21 cellular contexts compared by ENCODE assay signal in the genomic region with DNA sequence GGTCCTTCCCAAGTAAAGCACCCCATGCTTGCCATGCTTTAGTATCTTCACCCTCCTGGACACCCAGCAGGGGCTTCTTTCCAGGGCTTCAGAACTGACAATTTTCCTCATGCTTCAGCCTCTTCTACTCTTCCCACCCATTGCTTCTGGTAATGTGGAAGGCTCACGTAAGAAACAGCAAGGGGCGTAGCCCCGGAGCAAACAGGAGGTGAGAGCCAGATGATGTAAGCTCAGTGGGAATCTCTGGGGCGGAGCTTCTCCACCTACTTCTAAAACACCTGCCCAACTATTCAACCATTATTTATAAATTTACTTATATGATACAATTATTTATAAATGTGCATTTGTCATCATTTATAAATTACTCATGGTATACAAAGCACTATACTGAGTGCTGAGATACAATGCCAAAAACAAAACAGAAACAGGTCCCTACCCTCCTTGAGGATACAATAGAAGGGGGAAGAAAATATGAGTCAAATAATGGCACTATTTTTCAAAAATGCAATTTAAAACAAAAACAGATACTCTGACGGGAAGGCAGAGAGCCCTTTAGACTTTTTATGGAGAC.
DNase-seq lines count a peak whose midpoint lies in the region; ATAC-seq and TF ChIP-seq lines count a peak whose summit lies in the region.
"Had no signal": no experiment of that assay in that cellular context is flagged by ENCODE, and none has a peak within 500 bp of the region (broad histone marks: within the 10 kb centered on the region; RNA-seq: fewer than 3 reads in every experiment).

No MANE protein-coding gene starts in this region.

- H4K20me1 ChIP-seq in PC-3 (ENCODE audit: low read length), result no peaks in the 10 kb centered on the region
- H4K20me1 ChIP-seq: BLaER1 had no signal

- peaks cover 6% of the 10 kb centered on the region for H3K4me1 Mint-ChIP-seq in mesothelial cell of epicardium
- no peaks in the 10 kb centered on the region for H3K4me1 Mint-ChIP-seq in stimulated activated memory B cell treated with anti-CD40 and anti-IgM and Interleukin-4, amounts not matched to agents 10 μg/mL and 1 μg/mL and 100 μg/mL, for 72 hours
- H3K4me1 Mint-ChIP-seq in activated CD4-positive, alpha-beta memory T cell treated with anti-CD3 and anti-CD28 coated beads, Interleukin-2, amount 10 ng/mL, durations not matched to agents 7 days and 5 days, result no peaks in the 10 kb centered on the region

- POLR2A ChIA-PET in HEK293 (lab: Yijun Ruan, JAX) (no interaction called here), PC-3 (lab: Charles Lee; ENCODE audit: unreplicated experiment) (interaction anchor here (0.6 kb wide), 1 partner anchor 358 kb away, joined by 3 read pairs; no protein-coding TSS in a partner anchor)
- POLR2A ChIA-PET in activated CD4-positive, alpha-beta memory T cell treated with anti-CD3 and anti-CD28 coated beads, Interleukin-2, amount 10 ng/mL, durations not matched to agents 7 days and 5 days (lab: Charles Lee), result no interaction called here

- DNase-seq in PC-3 (peak; percentile 52), epithelial cell of prostate (ENCODE audit: low read depth, low spot score) (no peak), mesothelial cell of epicardium (ENCODE audit: low spot score in 2 of 2, unreplicated experiment in 2 of 2) (no peak), middle frontal gyrus (ENCODE audit: extremely low spot score, low spot score) (no peak)
- DNase-seq in activated CD4-positive, alpha-beta memory T cell treated with anti-CD3 and anti-CD28 coated beads, Interleukin-2, amount 10 ng/mL, durations not matched to agents 7 days and 5 days, result no peak
- DNase-seq: CD4-positive, alpha-beta T cell; COR-L47; DMS79; HCEC 1CT; Karpas-422; NCI-H1930; NCI-H345; NCI-H524; NCI-H82; Peyer's patch; SJCRH30 had no signal

- CTCF ChIA-PET in HEK293 (lab: Yijun Ruan, JAX) (interaction anchor here (0.5 to 1.1 kb wide), 3 partner anchors 57 to 241 kb away, joined by 3 to 5 read pairs (median 4); no protein-coding TSS in a partner anchor), PC-3 (lab: Charles Lee) (interaction anchor here (0.5 kb wide), 1 partner anchor 44 kb away, joined by 3 read pairs; no protein-coding TSS in a partner anchor)
- CTCF ChIA-PET in activated CD4-positive, alpha-beta memory T cell treated with anti-CD3 and anti-CD28 coated beads, Interleukin-2, amount 10 ng/mL, durations not matched to agents 7 days and 5 days (lab: Charles Lee), result no interaction called here

- H3K4me2 ChIP-seq in PC-3 (ENCODE audit: low read length), result peak overlapping the region; percentile 38
- H3K4me2 ChIP-seq: BLaER1 had no signal

- H3K79me2 ChIP-seq in PC-3 (ENCODE audit: low read length), result no peaks in the 10 kb centered on the region

- H3K36me3 Mint-ChIP-seq in mesothelial cell of epicardium, result peaks cover 4% of the 10 kb centered on the region
- no peaks in the 10 kb centered on the region for H3K36me3 Mint-ChIP-seq in stimulated activated memory B cell treated with anti-CD40 and anti-IgM and Interleukin-4, amounts not matched to agents 10 μg/mL and 1 μg/mL and 100 μg/mL, for 72 hours
- H3K36me3 Mint-ChIP-seq in activated CD4-positive, alpha-beta memory T cell treated with anti-CD3 and anti-CD28 coated beads, Interleukin-2, amount 10 ng/mL, durations not matched to agents 7 days and 5 days (ENCODE audit: low read depth), result no peaks in the 10 kb centered on the region

- no peak overlapping the region for H3K4me3 Mint-ChIP-seq in mesothelial cell of epicardium
- H3K4me3 Mint-ChIP-seq in stimulated activated memory B cell treated with anti-CD40 and anti-IgM and Interleukin-4, amounts not matched to agents 10 μg/mL and 1 μg/mL and 100 μg/mL, for 72 hours, result no peak overlapping the region
- no peak overlapping the region for H3K4me3 Mint-ChIP-seq in activated CD4-positive, alpha-beta memory T cell treated with anti-CD3 and anti-CD28 coated beads, Interleukin-2, amount 10 ng/mL, durations not matched to agents 7 days and 5 days
- H3K4me3 Mint-ChIP-seq: CD4-positive, alpha-beta T cell had no signal

- no peaks in the 10 kb centered on the region for H3K4me1 ChIP-seq in HEK293 (ENCODE audit: control insufficient read depth, insufficient read depth, low read length)
- peaks cover 16% of the 10 kb centered on the region for H3K4me1 ChIP-seq in PC-3 (ENCODE audit: insufficient read depth, low read length)
- H3K4me1 ChIP-seq: BLaER1, Peyer's patch had no signal

- no peaks in the 10 kb centered on the region for H3K36me3 ChIP-seq in HEK293 (ENCODE audit: control insufficient read depth in 2 of 2, insufficient read depth in 1 of 2, low read length in 2 of 2)
- H3K36me3 ChIP-seq in PC-3 (ENCODE audit: low read depth, low read length), result no peaks in the 10 kb centered on the region; the same call in 1 of the 2 replicates
- H3K36me3 ChIP-seq: BLaER1, Peyer's patch, SJCRH30 had no signal

- no peaks in the 10 kb centered on the region for H3K27me3 Mint-ChIP-seq in mesothelial cell of epicardium (ENCODE audit: low read depth)
- peaks cover 8% of the 10 kb centered on the region for H3K27me3 Mint-ChIP-seq in stimulated activated memory B cell treated with anti-CD40 and anti-IgM and Interleukin-4, amounts not matched to agents 10 μg/mL and 1 μg/mL and 100 μg/mL, for 72 hours
- peaks cover 7% of the 10 kb centered on the region for H3K27me3 Mint-ChIP-seq in activated CD4-positive, alpha-beta memory T cell treated with anti-CD3 and anti-CD28 coated beads, Interleukin-2, amount 10 ng/mL, durations not matched to agents 7 days and 5 days

- no TSS peak for BruUV-seq in PC-3 (replicated peaks; lab: Mats Ljungman, UMichigan)

- H3K4me3 ChIP-seq in HEK293 (ENCODE audit: low read depth, low read length) (no peak overlapping the region), PC-3 (ENCODE audit: low read length) (no peak overlapping the region)
- H3K4me3 ChIP-seq: BLaER1, GM23248, Peyer's patch, SJCRH30 had no signal

- intact Hi-C loops in PC-3 (cut with micrococcal nuclease), result no loop called here

- TF ChIP-seq CTCF in HEK293 (tag by site-specific recombination; IDR thresholded peaks at IDR 0.05) (no peak), PC-3 (conservative IDR thresholded peaks at IDR 0.05; ENCODE audit: low read depth, low read length) (no peak), mesothelial cell of epicardium (IDR thresholded peaks at IDR 0.05; ENCODE audit: unreplicated experiment) (no peak)

- peaks cover 3% of the 10 kb centered on the region for H3F3A ChIP-seq in PC-3 (ENCODE audit: low read length, unreplicated experiment)

- H3K9me3 ChIP-seq in HEK293 (ENCODE audit: control insufficient read depth, insufficient read depth, low read depth, low read length), result no peaks in the 10 kb centered on the region; the same call in 1 of the 2 replicates
- 0 out of 2 replicates have a peak, but pooled peaks cover 6% of the 10 kb centered on the region for H3K9me3 ChIP-seq in PC-3 (ENCODE audit: low read length)
- H3K9me3 ChIP-seq: BLaER1, Peyer's patch had no signal

- H3K27me3 ChIP-seq in PC-3 (ENCODE audit: low read length), result no peaks in the 10 kb centered on the region
- H3K27me3 ChIP-seq: BLaER1, Peyer's patch, SJCRH30 had no signal

- H3K9ac ChIP-seq in PC-3 (ENCODE audit: low read length), result no peak overlapping the region
- H3K9ac ChIP-seq: BLaER1, GM23248 had no signal

- peak overlapping the region; percentile 10; the same call in 1 of the 2 replicates for H2AFZ ChIP-seq in PC-3 (ENCODE audit: low read length)
- H2AFZ ChIP-seq: GM23248 had no signal

- H3K9me3 Mint-ChIP-seq in mesothelial cell of epicardium, result peaks cover 6% of the 10 kb centered on the region
- peaks cover 6% of the 10 kb centered on the region for H3K9me3 Mint-ChIP-seq in stimulated activated memory B cell treated with anti-CD40 and anti-IgM and Interleukin-4, amounts not matched to agents 10 μg/mL and 1 μg/mL and 100 μg/mL, for 72 hours
- H3K9me3 Mint-ChIP-seq in activated CD4-positive, alpha-beta memory T cell treated with anti-CD3 and anti-CD28 coated beads, Interleukin-2, amount 10 ng/mL, durations not matched to agents 7 days and 5 days, result no peaks in the 10 kb centered on the region

- H3K27ac Mint-ChIP-seq in mesothelial cell of epicardium, result peak overlapping the region; percentile 55
- no peak overlapping the region for H3K27ac Mint-ChIP-seq in stimulated activated memory B cell treated with anti-CD40 and anti-IgM and Interleukin-4, amounts not matched to agents 10 μg/mL and 1 μg/mL and 100 μg/mL, for 72 hours
- H3K27ac Mint-ChIP-seq in activated CD4-positive, alpha-beta memory T cell treated with anti-CD3 and anti-CD28 coated beads, Interleukin-2, amount 10 ng/mL, durations not matched to agents 7 days and 5 days, result no peak overlapping the region
- H3K27ac Mint-ChIP-seq: CD4-positive, alpha-beta T cell had no signal

- H3K9me2 ChIP-seq in PC-3 (replicated peaks; ENCODE audit: low read length), result 0 out of 2 replicates have a peak, but pooled peaks cover 3% of the 10 kb centered on the region

- H3K27ac ChIP-seq in HEK293 (ENCODE audit: extremely low read depth, low read depth, low read length) (no peak overlapping the region), PC-3 (ENCODE audit: low read length) (peak overlapping the region; percentile 13), epithelial cell of prostate (peak overlapping the region; percentile 72)
- H3K27ac ChIP-seq: BLaER1, GM23248, Peyer's patch, SJCRH30 had no signal

- peak; percentile 75 for ATAC-seq in PC-3
- no peak for ATAC-seq in stimulated activated memory B cell treated with anti-CD40 and anti-IgM and Interleukin-4, amounts not matched to agents 10 μg/mL and 1 μg/mL and 100 μg/mL, for 72 hours
- ATAC-seq in HG02610 (IDR thresholded peaks at IDR 0.05; ENCODE audit: unreplicated experiment), result no peak

TF ChIP-seq in HEK293, 187 proteins besides CTCF, POLR2A, EP300 and RAD21:
- no peak for TF ChIP-seq MZF1 (tag by site-specific recombination; IDR thresholded peaks at IDR 0.05; ENCODE audit: borderline replicate concordance)
- TF ChIP-seq ZNF707 (tag by site-specific recombination; IDR thresholded peaks at IDR 0.05), result no peak
- no peak for TF ChIP-seq ZNF391 (tag by site-specific recombination; IDR thresholded peaks at IDR 0.05; ENCODE audit: borderline replicate concordance, low read depth)
- peak; percentile 26; the same call in 1 of the 2 replicates for TF ChIP-seq ZIC2 (tag by site-specific recombination; IDR thresholded peaks at IDR 0.05)
- no peak for TF ChIP-seq ZNF157 (tag by site-specific recombination; IDR thresholded peaks at IDR 0.05)
